ENCODE assay signal across 8 cellular contexts in genomic region chr4:93788712-93789111, GRCh38. TPM values are rescaled to one million over a fixed set of nuclear protein-coding genes. Genes with fewer than 3 reads are reported as not detected.
DNase-seq lines count a peak whose midpoint lies in the region; TF ChIP-seq lines count a peak whose summit lies in the region.

No MANE protein-coding gene starts in this region.

- TF ChIP-seq CTCF in LNCAP (IDR thresholded peaks at IDR 0.05) (peak; percentile 61), chondrocyte (IDR thresholded peaks at IDR 0.05) (peak; percentile 74), smooth muscle cell (IDR thresholded peaks at IDR 0.05; ENCODE audit: borderline replicate concordance, insufficient read depth, poor library complexity, severe bottlenecking) (peak; percentile 44)

- H3K9me3 Mint-ChIP-seq in chondrocyte (ENCODE audit: low read depth) = no peaks in the 10 kb centered on the region

- no peaks in the 10 kb centered on the region for H3K36me3 Mint-ChIP-seq in chondrocyte (ENCODE audit: low read depth)

- no peaks in the 10 kb centered on the region for H3F3A ChIP-seq in smooth muscle cell (ENCODE audit: low read depth)

- peaks cover 4% of the 10 kb centered on the region for H3K27me3 ChIP-seq in smooth muscle cell (ENCODE audit: low read depth)

- H4K20me1 ChIP-seq in smooth muscle cell (ENCODE audit: low read depth) = no peaks in the 10 kb centered on the region

- 88% methylated on average over 1 of the region's 1 CpG for WGBS in smooth muscle cell (ENCODE audit: low lambda C conversion rate)

- no peaks in the 10 kb centered on the region for H3K4me1 Mint-ChIP-seq in chondrocyte (ENCODE audit: low read depth)

- peaks cover 19% of the 10 kb centered on the region for H3K27me3 Mint-ChIP-seq in chondrocyte (ENCODE audit: low read depth)

- H3K27ac ChIP-seq in smooth muscle cell (ENCODE audit: low read depth) = no peak overlapping the region

- H3K36me3 ChIP-seq in smooth muscle cell (ENCODE audit: low read depth) = no peaks in the 10 kb centered on the region

- peak; percentile 15 for DNase-seq in NCI-H748 (lab: John Stamatoyannopoulos, UW; ENCODE audit: unreplicated experiment)
- DNase-seq in NCI-H748 treated with DMSO at 0.1 percent for 48 hours (lab: John Stamatoyannopoulos, UW) = no peak
- DNase-seq in chondrocyte (ENCODE audit: low spot score) = no peak
- no peak for DNase-seq in smooth muscle cell (lab: John Stamatoyannopoulos, UW; ENCODE audit: unreplicated experiment)
- no peak for DNase-seq in DMS79 treated with DMSO at 0.1 percent for 48 hours (lab: John Stamatoyannopoulos, UW)
- DNase-seq in GOT3 (lab: John Stamatoyannopoulos, UW) = no peak
- DNase-seq in EL = no peak

- no peaks in the 10 kb centered on the region for H3K9me3 ChIP-seq in smooth muscle cell (replicated peaks; ENCODE audit: low read depth)

- no peak overlapping the region for H3K4me3 Mint-ChIP-seq in chondrocyte (ENCODE audit: unreplicated experiment)

- H3K4me3 ChIP-seq in smooth muscle cell = no peak overlapping the region

- H3K4me1 ChIP-seq in smooth muscle cell (ENCODE audit: low read depth) = no peaks in the 10 kb centered on the region

- H3K4me2 ChIP-seq in smooth muscle cell = no peak overlapping the region

- no peaks in the 10 kb centered on the region for H3K79me2 ChIP-seq in smooth muscle cell (ENCODE audit: low read depth)

- no peak overlapping the region for H2AFZ ChIP-seq in smooth muscle cell (ENCODE audit: low read depth)

- H3K27ac Mint-ChIP-seq in chondrocyte (ENCODE audit: unreplicated experiment) = no peak overlapping the region

- no peak overlapping the region for H3K9ac ChIP-seq in smooth muscle cell (ENCODE audit: low read depth)

RNA-seq across cellular contexts. Expression of gene ATOH1, which starts 39.8 kb away (rescaled TPM):
- total RNA-seq in chondrocyte = not detected in 3 replicates
- total RNA-seq in smooth muscle cell = not detected in 2 replicates
- polyA plus RNA-seq in smooth muscle cell = not detected in 2 replicates
